ENCODE assay signal across 9 cellular contexts in the genomic region with DNA sequence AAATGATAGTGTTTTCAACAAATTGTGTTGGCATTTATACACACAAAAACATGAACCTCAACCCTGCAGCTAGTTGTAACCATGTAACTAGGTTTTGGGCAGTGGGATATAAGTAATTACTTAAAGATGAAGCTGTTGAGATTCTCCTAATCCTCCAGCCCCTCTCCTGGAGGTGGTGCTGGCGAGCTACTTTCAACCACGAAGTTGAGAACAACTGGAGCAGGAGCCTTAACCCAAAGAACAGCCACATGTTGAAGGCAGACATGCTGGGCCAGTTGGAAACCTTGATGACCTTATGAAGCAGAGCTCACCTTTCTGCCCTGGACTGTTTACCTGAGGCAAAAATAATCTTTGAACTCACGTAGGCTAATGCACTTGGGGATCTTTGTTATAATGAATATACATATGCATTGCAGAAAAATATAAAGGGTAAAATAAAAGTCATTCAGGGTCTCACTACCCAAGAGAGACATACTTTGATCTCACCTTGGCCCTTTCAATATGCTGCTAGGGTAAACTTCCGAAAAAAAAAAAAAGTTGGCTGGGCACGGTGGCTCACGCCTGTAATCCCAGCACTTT.
A peak's percentile ranks its signal among the peaks of the same experiment; 100 is the strongest.
DNase-seq lines count a peak whose midpoint lies in the region; ATAC-seq, FAIRE-seq and TF ChIP-seq lines count a peak whose summit lies in the region.
"Had no signal": no experiment of that assay in that cellular context is flagged by ENCODE, and none has a peak within 500 bp of the region (broad histone marks: within the 10 kb centered on the region; RNA-seq: fewer than 3 reads in every experiment).

No MANE protein-coding gene starts in this region.

- peak; percentile 34 for FAIRE-seq in HepG2 (lab: Jason Lieb, UNC)
- FAIRE-seq: GM18507 had no signal

- in situ Hi-C loops in T47D (cut with HindIII; ENCODE audit: low pct_unique_long_range_greater_than_20kb, low sequenced_read_pairs) (no loop called here), HepG2 (cut with HindIII; ENCODE audit: extremely low pct_ligation_motif_present, low pct_unique_long_range_greater_than_20kb) (loop anchor here (5.0 kb wide), 2 partner anchors 92 to 252 kb away; a partner anchor contains a TSS)

- no peaks in the 10 kb centered on the region for H3K36me3 ChIP-seq in A673 (ENCODE audit: insufficient read depth, low read length, poor library complexity, severe bottlenecking)
- no peaks in the 10 kb centered on the region for H3K36me3 ChIP-seq in H7 (replicated peaks; ENCODE audit: control insufficient read depth, insufficient read depth, low read length)
- H3K36me3 ChIP-seq in HepG2 (replicated peaks in 1 of 2; ENCODE audit: control insufficient read depth in 1 of 2, insufficient read depth in 2 of 2, low read length in 2 of 2): no peaks in the 10 kb centered on the region
- no peaks in the 10 kb centered on the region for H3K36me3 ChIP-seq in thyroid gland

- ATAC-seq in HepG2 (peak; percentile 94), GM18870 (IDR thresholded peaks at IDR 0.05; ENCODE audit: unreplicated experiment) (no peak)

- TF ChIP-seq CTCF in A673 (conservative IDR thresholded peaks at IDR 0.05; ENCODE audit: low read depth, low read length): peak; percentile 77
- TF ChIP-seq CTCF in HepG2 (CRISPR knock-in tag; IDR thresholded peaks at IDR 0.05): peak; percentile 88
- TF ChIP-seq CTCF in thyroid gland (IDR thresholded peaks at IDR 0.05): peak in 5 of 6 experiments; percentile 16 to 72 (median 66)

- peak; percentile 94 for TF ChIP-seq RAD21 in HepG2 (CRISPR knock-in tag; IDR thresholded peaks at IDR 0.05)

- no peaks in the 10 kb centered on the region for H3K79me2 ChIP-seq in HepG2 (ENCODE audit: insufficient read depth, low read length)

- H3K27me3 ChIP-seq in A673 (replicated peaks; ENCODE audit: insufficient read depth, low read depth, low read length, poor library complexity): no peaks in the 10 kb centered on the region
- no peaks in the 10 kb centered on the region; the same call in 1 of the 2 replicates for H3K27me3 ChIP-seq in H7 (ENCODE audit: control insufficient read depth, insufficient read depth, low read length)
- H3K27me3 ChIP-seq in HepG2 (ENCODE audit: control insufficient read depth in 1 of 2, insufficient read depth in 2 of 2, low read length in 2 of 2): peaks cover 0 to 2% of the 10 kb centered on the region in 2 experiments; a peak in 1 of 5 replicates
- no peaks in the 10 kb centered on the region for H3K27me3 ChIP-seq in thyroid gland

- H3K4me2 ChIP-seq in HepG2 (ENCODE audit: low read depth, low read length): no peak overlapping the region

- H3K4me3 ChIP-seq in A673 (ENCODE audit: low read depth, low read length, poor library complexity, severe bottlenecking): no peak overlapping the region
- H3K4me3 ChIP-seq in H7 (ENCODE audit: insufficient read depth, low read depth, low read length): no peak overlapping the region
- H3K4me3 ChIP-seq in HepG2 (replicated peaks in 1 of 3; ENCODE audit: insufficient read depth in 1 of 3, low read depth in 2 of 3, low read length in 3 of 3): no peak overlapping the region
- H3K4me3 ChIP-seq in thyroid gland (replicated peaks in 1 of 3): no peak overlapping the region

- TF ChIP-seq EP300 in HepG2 (IDR thresholded peaks at IDR 0.05; ENCODE audit: low read depth in 2 of 2, low read length in 2 of 2) (no peak), HepG2 (CRISPR knock-in tag; IDR thresholded peaks at IDR 0.05; ENCODE audit: borderline replicate concordance) (no peak)

- intact Hi-C loops in A673 (cut with micrococcal nuclease; ENCODE audit: unreplicated experiment): loop anchor here (1.0 to 5.0 kb wide), 2 partner anchors 87 to 255 kb away; no protein-coding TSS in a partner anchor
- intact Hi-C loops in HepG2 (cut with micrococcal nuclease; ENCODE audit: unreplicated experiment): loop anchor here (1.0 kb wide), 5 partner anchors 89 to 254 kb away; no protein-coding TSS in a partner anchor
- intact Hi-C loops in thyroid gland (cut with DNase I): loop anchor here (5.0 to 10.0 kb wide), 2 partner anchors 84 to 252 kb away; no protein-coding TSS in a partner anchor

- H3K9me3 ChIP-seq in A673 (ENCODE audit: low read depth, low read length, poor library complexity, severe bottlenecking) (no peaks in the 10 kb centered on the region), HepG2 (ENCODE audit: low read length) (peaks cover 10% of the 10 kb centered on the region), thyroid gland (no peaks in the 10 kb centered on the region)

- no peaks in the 10 kb centered on the region for H4K20me1 ChIP-seq in HepG2 (ENCODE audit: insufficient read depth, low read length)

- BruUV-seq in A673 (replicated peaks; lab: Mats Ljungman, UMichigan) (no TSS peak), HepG2 (replicated peaks; lab: Mats Ljungman, UMichigan) (no TSS peak)

- peak; percentile 80 for DNase-seq in A673 (ENCODE audit: low spot score)
- peak; percentile 42 for DNase-seq in H7
- peak; percentile 15 for DNase-seq in SKM-1 (lab: John Stamatoyannopoulos, UW; ENCODE audit: unreplicated experiment)
- DNase-seq in T47D (ENCODE audit: low read depth in 1 of 2, low spot score in 1 of 2): peak; percentile 22 to 70
- peak; percentile 82 for DNase-seq in HepG2 (ENCODE audit: low spot score)
- peak; percentile 63 to 74 for DNase-seq in thyroid gland
- no peak for DNase-seq in NCI-H146 (lab: John Stamatoyannopoulos, UW)

- 52% methylated on average over 6 of the region's 6 CpGs for WGBS in HepG2 (ENCODE audit: low lambda C conversion rate)
- WGBS in thyroid gland, 2 donors: 67 to 68% methylated on average over 6 of the region's 6 CpGs

- CTCF ChIA-PET in A673 (lab: Charles Lee) (interaction anchor here (0.7 to 1.7 kb wide), 4 partner anchors 88 to 282 kb away, joined by 3 to 8 read pairs (median 4); no protein-coding TSS in a partner anchor), HepG2 (lab: Yijun Ruan, JAX; ENCODE audit: low intra/inter-chr PET ratio, low total read pairs) (interaction anchor here (0.6 to 2.8 kb wide), 4 partner anchors 88 to 256 kb away, joined by 3 to 41 read pairs (median 8); no protein-coding TSS in a partner anchor)

- H3K27ac ChIP-seq in A673 (ENCODE audit: low read depth, low read length, poor library complexity, severe bottlenecking) (no peak overlapping the region), HepG2 (ENCODE audit: extremely low read length, insufficient read depth, low read length) (no peak overlapping the region), thyroid gland (no peak overlapping the region)

- H2AFZ ChIP-seq in HepG2 (ENCODE audit: low read length): no peak overlapping the region

- TF ChIP-seq POLR2A in HepG2 (IDR thresholded peaks at IDR 0.05; ENCODE audit: insufficient read depth in 1 of 2, low read depth in 2 of 2, low read length in 2 of 2) (no peak), thyroid gland (IDR thresholded peaks at IDR 0.05) (no peak)

- POLR2A ChIA-PET in A673 (lab: Charles Lee; ENCODE audit: low non-redundant PET) (no interaction called here), HepG2 (lab: Yijun Ruan, JAX) (interaction anchor here (0.9 to 1.2 kb wide), 2 partner anchors 89 to 272 kb away, joined by 6 to 8 read pairs; a partner anchor contains a TSS)

- no peak overlapping the region for H3K9ac ChIP-seq in HepG2 (ENCODE audit: insufficient read depth, low read depth, low read length)

- H3K4me1 ChIP-seq in A673 (ENCODE audit: insufficient read depth, low read length, poor library complexity, severe bottlenecking): peaks cover 9% of the 10 kb centered on the region
- H3K4me1 ChIP-seq in HepG2 (ENCODE audit: insufficient read depth, low read length): peaks cover 34% of the 10 kb centered on the region
- no peaks in the 10 kb centered on the region for H3K4me1 ChIP-seq in thyroid gland

TF ChIP-seq in HepG2, 621 proteins besides CTCF, POLR2A, EP300 and RAD21 (continues in another document):
- TF ChIP-seq KLF13 (CRISPR knock-in tag; IDR thresholded peaks at IDR 0.05) (no peak), ZNF839 (CRISPR knock-in tag; IDR thresholded peaks at IDR 0.05; ENCODE audit: borderline replicate concordance) (no peak), ZBTB20 (CRISPR knock-in tag; IDR thresholded peaks at IDR 0.05; ENCODE audit: borderline replicate concordance, low read depth) (no peak), CAMTA2 (CRISPR knock-in tag; IDR thresholded peaks at IDR 0.05; ENCODE audit: borderline replicate concordance) (no peak), TRIM24 (CRISPR knock-in tag; IDR thresholded peaks at IDR 0.05) (no peak), NCOA1 (CRISPR knock-in tag; IDR thresholded peaks at IDR 0.05) (no peak)
- TF ChIP-seq, protein P1, sequence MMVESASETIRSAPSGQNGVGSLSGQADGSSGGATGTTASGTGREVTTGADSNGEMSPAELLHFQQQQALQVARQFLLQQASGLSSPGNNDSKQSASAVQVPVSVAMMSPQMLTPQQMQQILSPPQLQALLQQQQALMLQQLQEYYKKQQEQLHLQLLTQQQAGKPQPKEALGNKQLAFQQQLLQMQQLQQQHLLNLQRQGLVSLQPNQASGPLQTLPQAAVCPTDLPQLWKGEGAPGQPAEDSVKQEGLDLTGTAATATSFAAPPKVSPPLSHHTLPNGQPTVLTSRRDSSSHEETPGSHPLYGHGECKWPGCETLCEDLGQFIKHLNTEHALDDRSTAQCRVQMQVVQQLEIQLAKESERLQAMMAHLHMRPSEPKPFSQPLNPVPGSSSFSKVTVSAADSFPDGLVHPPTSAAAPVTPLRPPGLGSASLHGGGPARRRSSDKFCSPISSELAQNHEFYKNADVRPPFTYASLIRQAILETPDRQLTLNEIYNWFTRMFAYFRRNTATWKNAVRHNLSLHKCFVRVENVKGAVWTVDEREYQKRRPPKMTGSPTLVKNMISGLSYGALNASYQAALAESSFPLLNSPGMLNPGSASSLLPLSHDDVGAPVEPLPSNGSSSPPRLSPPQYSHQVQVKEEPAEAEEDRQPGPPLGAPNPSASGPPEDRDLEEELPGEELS (CRISPR knock-in tag; IDR thresholded peaks at IDR 0.05): no peak
- TF ChIP-seq, protein P2, sequence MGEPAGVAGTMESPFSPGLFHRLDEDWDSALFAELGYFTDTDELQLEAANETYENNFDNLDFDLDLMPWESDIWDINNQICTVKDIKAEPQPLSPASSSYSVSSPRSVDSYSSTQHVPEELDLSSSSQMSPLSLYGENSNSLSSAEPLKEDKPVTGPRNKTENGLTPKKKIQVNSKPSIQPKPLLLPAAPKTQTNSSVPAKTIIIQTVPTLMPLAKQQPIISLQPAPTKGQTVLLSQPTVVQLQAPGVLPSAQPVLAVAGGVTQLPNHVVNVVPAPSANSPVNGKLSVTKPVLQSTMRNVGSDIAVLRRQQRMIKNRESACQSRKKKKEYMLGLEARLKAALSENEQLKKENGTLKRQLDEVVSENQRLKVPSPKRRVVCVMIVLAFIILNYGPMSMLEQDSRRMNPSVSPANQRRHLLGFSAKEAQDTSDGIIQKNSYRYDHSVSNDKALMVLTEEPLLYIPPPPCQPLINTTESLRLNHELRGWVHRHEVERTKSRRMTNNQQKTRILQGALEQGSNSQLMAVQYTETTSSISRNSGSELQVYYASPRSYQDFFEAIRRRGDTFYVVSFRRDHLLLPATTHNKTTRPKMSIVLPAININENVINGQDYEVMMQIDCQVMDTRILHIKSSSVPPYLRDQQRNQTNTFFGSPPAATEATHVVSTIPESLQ (CRISPR knock-in tag; conservative IDR thresholded peaks at IDR 0.05): no peak
